1 cellular context compared by ENCODE assay signal in the genomic region with DNA sequence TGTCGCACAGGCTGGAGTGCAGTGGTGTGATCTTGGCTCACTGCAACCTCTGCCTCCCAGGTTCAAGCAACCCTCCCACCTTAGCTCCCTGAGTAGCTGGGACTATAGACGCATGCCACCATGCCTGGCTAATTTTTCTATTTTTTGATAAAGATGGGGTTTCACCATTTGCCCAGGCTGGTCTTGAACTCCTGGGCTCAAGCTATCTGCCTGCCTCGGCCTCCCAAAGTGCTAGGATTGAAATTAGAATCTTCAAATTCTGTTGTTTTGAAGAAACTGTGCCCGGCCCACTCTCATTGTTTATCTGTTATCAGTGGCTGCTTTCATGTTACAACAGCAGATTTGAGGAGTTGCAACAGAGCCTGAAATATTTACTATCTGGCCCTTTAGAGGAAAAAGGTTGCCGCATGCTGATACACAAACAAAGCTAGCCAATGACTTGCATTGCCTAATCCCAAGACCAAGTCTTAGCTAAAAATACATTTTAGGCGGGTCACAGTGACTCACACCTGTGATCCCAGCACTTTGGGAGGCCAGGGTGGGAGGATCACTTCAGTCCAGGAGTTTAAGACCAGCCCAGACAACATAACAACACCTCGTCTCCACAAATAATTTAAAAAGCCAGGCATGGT.
TF ChIP-seq lines count a peak whose summit lies in the region.

No MANE protein-coding gene starts in this region.

TF ChIP-seq in GM23338, 12 proteins besides CTCF, POLR2A, EP300 and RAD21:
- TF ChIP-seq, protein P1, sequence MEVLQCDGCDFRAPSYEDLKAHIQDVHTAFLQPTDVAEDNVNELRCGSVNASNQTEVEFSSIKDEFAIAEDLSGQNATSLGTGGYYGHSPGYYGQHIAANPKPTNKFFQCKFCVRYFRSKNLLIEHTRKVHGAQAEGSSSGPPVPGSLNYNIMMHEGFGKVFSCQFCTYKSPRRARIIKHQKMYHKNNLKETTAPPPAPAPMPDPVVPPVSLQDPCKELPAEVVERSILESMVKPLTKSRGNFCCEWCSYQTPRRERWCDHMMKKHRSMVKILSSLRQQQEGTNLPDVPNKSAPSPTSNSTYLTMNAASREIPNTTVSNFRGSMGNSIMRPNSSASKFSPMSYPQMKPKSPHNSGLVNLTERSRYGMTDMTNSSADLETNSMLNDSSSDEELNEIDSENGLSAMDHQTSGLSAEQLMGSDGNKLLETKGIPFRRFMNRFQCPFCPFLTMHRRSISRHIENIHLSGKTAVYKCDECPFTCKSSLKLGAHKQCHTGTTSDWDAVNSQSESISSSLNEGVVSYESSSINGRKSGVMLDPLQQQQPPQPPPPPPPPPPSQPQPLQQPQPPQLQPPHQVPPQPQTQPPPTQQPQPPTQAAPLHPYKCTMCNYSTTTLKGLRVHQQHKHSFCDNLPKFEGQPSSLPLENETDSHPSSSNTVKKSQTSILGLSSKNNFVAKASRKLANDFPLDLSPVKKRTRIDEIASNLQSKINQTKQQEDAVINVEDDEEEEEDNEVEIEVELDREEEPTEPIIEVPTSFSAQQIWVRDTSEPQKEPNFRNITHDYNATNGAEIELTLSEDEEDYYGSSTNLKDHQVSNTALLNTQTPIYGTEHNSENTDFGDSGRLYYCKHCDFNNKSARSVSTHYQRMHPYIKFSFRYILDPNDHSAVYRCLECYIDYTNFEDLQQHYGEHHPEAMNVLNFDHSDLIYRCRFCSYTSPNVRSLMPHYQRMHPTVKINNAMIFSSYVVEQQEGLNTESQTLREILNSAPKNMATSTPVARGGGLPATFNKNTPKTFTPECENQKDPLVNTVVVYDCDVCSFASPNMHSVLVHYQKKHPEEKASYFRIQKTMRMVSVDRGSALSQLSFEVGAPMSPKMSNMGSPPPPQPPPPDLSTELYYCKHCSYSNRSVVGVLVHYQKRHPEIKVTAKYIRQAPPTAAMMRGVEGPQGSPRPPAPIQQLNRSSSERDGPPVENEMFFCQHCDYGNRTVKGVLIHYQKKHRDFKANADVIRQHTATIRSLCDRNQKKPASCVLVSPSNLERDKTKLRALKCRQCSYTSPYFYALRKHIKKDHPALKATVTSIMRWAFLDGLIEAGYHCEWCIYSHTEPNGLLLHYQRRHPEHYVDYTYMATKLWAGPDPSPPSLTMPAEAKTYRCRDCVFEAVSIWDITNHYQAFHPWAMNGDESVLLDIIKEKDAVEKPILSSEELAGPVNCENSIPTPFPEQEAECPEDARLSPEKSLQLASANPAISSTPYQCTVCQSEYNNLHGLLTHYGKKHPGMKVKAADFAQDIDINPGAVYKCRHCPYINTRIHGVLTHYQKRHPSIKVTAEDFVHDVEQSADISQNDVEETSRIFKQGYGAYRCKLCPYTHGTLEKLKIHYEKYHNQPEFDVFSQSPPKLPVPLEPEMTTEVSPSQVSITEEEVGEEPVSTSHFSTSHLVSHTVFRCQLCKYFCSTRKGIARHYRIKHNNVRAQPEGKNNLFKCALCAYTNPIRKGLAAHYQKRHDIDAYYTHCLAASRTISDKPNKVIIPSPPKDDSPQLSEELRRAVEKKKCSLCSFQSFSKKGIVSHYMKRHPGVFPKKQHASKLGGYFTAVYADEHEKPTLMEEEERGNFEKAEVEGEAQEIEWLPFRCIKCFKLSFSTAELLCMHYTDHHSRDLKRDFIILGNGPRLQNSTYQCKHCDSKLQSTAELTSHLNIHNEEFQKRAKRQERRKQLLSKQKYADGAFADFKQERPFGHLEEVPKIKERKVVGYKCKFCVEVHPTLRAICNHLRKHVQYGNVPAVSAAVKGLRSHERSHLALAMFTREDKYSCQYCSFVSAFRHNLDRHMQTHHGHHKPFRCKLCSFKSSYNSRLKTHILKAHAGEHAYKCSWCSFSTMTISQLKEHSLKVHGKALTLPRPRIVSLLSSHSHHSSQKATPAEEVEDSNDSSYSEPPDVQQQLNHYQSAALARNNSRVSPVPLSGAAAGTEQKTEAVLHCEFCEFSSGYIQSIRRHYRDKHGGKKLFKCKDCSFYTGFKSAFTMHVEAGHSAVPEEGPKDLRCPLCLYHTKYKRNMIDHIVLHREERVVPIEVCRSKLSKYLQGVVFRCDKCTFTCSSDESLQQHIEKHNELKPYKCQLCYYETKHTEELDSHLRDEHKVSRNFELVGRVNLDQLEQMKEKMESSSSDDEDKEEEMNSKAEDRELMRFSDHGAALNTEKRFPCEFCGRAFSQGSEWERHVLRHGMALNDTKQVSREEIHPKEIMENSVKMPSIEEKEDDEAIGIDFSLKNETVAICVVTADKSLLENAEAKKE (CRISPR knock-in tag; IDR thresholded peaks at IDR 0.05), result no peak
- TF ChIP-seq, protein P2, sequence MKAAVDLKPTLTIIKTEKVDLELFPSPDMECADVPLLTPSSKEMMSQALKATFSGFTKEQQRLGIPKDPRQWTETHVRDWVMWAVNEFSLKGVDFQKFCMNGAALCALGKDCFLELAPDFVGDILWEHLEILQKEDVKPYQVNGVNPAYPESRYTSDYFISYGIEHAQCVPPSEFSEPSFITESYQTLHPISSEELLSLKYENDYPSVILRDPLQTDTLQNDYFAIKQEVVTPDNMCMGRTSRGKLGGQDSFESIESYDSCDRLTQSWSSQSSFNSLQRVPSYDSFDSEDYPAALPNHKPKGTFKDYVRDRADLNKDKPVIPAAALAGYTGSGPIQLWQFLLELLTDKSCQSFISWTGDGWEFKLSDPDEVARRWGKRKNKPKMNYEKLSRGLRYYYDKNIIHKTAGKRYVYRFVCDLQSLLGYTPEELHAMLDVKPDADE (IDR thresholded peaks at IDR 0.05), result no peak
- no peak for TF ChIP-seq JUNB (IDR thresholded peaks at IDR 0.05; ENCODE audit: unreplicated experiment)
- no peak for TF ChIP-seq EZH2 (IDR thresholded peaks at IDR 0.05; ENCODE audit: low read depth, unreplicated experiment)
- no peak for TF ChIP-seq CREB1 (CRISPR knock-in tag; IDR thresholded peaks at IDR 0.05; ENCODE audit: low read depth)
- TF ChIP-seq ZNF114 (CRISPR knock-in tag; IDR thresholded peaks at IDR 0.05), result no peak
- TF ChIP-seq STAT1 (IDR thresholded peaks at IDR 0.05; ENCODE audit: unreplicated experiment), result no peak
- no peak for TF ChIP-seq EZH2phosphoT487 (IDR thresholded peaks at IDR 0.05; ENCODE audit: unreplicated experiment)
- TF ChIP-seq NANOG (IDR thresholded peaks at IDR 0.05; ENCODE audit: borderline replicate concordance), result no peak
- no peak for TF ChIP-seq ZNF331 (CRISPR knock-in tag; IDR thresholded peaks at IDR 0.05; ENCODE audit: low read depth)
- TF ChIP-seq POLR2AphosphoS5 (IDR thresholded peaks at IDR 0.05; ENCODE audit: low read depth), result no peak
- TF ChIP-seq, protein P3, sequence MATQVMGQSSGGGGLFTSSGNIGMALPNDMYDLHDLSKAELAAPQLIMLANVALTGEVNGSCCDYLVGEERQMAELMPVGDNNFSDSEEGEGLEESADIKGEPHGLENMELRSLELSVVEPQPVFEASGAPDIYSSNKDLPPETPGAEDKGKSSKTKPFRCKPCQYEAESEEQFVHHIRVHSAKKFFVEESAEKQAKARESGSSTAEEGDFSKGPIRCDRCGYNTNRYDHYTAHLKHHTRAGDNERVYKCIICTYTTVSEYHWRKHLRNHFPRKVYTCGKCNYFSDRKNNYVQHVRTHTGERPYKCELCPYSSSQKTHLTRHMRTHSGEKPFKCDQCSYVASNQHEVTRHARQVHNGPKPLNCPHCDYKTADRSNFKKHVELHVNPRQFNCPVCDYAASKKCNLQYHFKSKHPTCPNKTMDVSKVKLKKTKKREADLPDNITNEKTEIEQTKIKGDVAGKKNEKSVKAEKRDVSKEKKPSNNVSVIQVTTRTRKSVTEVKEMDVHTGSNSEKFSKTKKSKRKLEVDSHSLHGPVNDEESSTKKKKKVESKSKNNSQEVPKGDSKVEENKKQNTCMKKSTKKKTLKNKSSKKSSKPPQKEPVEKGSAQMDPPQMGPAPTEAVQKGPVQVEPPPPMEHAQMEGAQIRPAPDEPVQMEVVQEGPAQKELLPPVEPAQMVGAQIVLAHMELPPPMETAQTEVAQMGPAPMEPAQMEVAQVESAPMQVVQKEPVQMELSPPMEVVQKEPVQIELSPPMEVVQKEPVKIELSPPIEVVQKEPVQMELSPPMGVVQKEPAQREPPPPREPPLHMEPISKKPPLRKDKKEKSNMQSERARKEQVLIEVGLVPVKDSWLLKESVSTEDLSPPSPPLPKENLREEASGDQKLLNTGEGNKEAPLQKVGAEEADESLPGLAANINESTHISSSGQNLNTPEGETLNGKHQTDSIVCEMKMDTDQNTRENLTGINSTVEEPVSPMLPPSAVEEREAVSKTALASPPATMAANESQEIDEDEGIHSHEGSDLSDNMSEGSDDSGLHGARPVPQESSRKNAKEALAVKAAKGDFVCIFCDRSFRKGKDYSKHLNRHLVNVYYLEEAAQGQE (IDR thresholded peaks at IDR 0.05; ENCODE audit: unreplicated experiment), result no peak
